Comparison of ENCODE assay signal across 8 cellular contexts in the genomic region with DNA sequence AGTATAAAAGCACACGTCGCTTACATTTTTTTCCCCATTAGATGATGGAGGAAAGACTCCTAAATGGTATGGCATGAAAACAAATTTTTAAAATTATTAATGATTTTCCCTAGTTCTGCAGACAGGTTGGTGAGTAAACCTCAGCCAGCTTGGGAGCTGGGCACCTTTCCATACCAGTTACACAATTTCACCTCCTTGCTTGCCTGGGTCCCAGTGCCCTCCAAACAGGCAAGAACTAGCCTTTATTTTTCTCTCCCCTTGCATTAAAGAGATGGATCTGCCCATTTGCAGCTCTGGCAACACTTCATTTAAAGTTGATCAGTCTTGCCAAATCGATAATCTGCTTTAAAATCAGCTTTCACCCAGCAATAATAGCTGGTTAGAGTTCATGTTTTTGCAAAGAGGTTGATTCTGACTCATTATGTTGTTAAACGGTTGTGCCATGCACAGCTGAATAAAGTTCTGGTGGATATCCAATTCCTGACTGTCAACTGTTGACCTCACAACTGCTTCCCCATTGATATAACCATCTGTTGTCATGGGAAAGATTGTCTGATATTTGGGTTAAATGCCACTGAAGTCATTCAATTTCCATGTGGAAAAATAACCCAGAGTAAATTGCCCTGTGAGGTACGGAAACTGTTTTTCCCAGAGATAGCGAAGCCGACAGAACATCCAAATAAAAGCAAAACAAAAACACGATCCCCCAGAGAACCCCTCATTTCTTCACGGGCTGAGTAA. TPM values are rescaled to one million over a fixed set of nuclear protein-coding genes. Genes with fewer than 3 reads are reported as not detected.
DNase-seq lines count a peak whose midpoint lies in the region; ATAC-seq, FAIRE-seq and TF ChIP-seq lines count a peak whose summit lies in the region.

No MANE protein-coding gene starts in this region.

- POLR2A ChIA-PET in MCF 10A (lab: Yijun Ruan, JAX), result interaction anchor here (0.6 to 6.4 kb wide), 19 partner anchors 10 to 1331 kb away, joined by 3 to 84 read pairs (median 5); partner anchors contain the start of genes AMZ2, BPTF, KPNA2 and WIPI1

- intact Hi-C loops in MCF 10A (cut with micrococcal nuclease), result loop anchor here (2.0 to 10.0 kb wide), 2 partner anchors 24 to 110 kb away; no protein-coding TSS in a partner anchor
- intact Hi-C loops in kidney (cut with DNase I), result no loop called here
- intact Hi-C loops in left colon (cut with DNase I, micrococcal nuclease), result no loop called here

- peak overlapping the region in 1 of 2 donors; percentile 57 for H3K27ac ChIP-seq in kidney (ENCODE audit: low read depth in 2 of 2, low read length in 2 of 2)

- H3K36me3 ChIP-seq in kidney (ENCODE audit: control insufficient read depth in 1 of 2, insufficient read depth in 2 of 2, low read length in 2 of 2), result no peaks in the 10 kb centered on the region

- DNase-seq in GM04503 (ENCODE audit: low read depth), result peak; percentile 82
- DNase-seq in NB4 (ENCODE audit: low read depth), result peak; percentile 54
- DNase-seq in MCF 10A (ENCODE audit: unreplicated experiment), result peak; percentile 82
- DNase-seq in kidney, result no peak
- DNase-seq in stimulated activated naive CD8-positive, alpha-beta T cell treated with anti-CD3 and anti-CD28 coated beads, Interleukin-15, amount 100 ng/mL, for 72 hours, result no peak
- no peak for DNase-seq in left colon

- peaks cover 5% of the 10 kb centered on the region for H3K36me3 Mint-ChIP-seq in MCF 10A (ENCODE audit: insufficient read depth, unreplicated experiment)

- H3K9me3 ChIP-seq in kidney (ENCODE audit: control insufficient read depth in 1 of 2, low read length in 2 of 2), result no peaks in the 10 kb centered on the region

- no peak overlapping the region for H3K9ac ChIP-seq in kidney (ENCODE audit: low read length in 2 of 2)

- peak overlapping the region; percentile 79 for H3K27ac Mint-ChIP-seq in MCF 10A (ENCODE audit: low read depth, unreplicated experiment)
- no peak overlapping the region for H3K27ac Mint-ChIP-seq in stimulated activated naive CD8-positive, alpha-beta T cell treated with anti-CD3 and anti-CD28 coated beads, Interleukin-15, amount 100 ng/mL, for 72 hours

- H3K4me3 ChIP-seq in NB4 (ENCODE audit: low read depth, low read length) (peak overlapping the region; percentile 52), kidney (ENCODE audit: low read length in 2 of 2) (peak overlapping the region; percentile 67 to 78)

- CTCF ChIA-PET in MCF 10A (lab: Yijun Ruan, JAX), result interaction anchor here (0.5 to 1.2 kb wide), 3 partner anchors 16 to 107 kb away, joined by 3 to 4 read pairs (median 3); no protein-coding TSS in a partner anchor

- FAIRE-seq in kidney (lab: Jason Lieb, UNC), result no peak

- peaks cover 26% of the 10 kb centered on the region for H3K4me1 Mint-ChIP-seq in MCF 10A (ENCODE audit: insufficient read depth, unreplicated experiment)
- peaks cover 43% of the 10 kb centered on the region for H3K4me1 Mint-ChIP-seq in stimulated activated naive CD8-positive, alpha-beta T cell treated with anti-CD3 and anti-CD28 coated beads, Interleukin-15, amount 100 ng/mL, for 72 hours

- H3K4me3 Mint-ChIP-seq in MCF 10A (ENCODE audit: unreplicated experiment), result peak overlapping the region; percentile 77
- peak overlapping the region; percentile 84 to 87 for H3K4me3 Mint-ChIP-seq in stimulated activated naive CD8-positive, alpha-beta T cell treated with anti-CD3 and anti-CD28 coated beads, Interleukin-15, amount 100 ng/mL, for 72 hours

- H3K4me1 ChIP-seq in kidney (ENCODE audit: control insufficient read depth in 1 of 2, insufficient read depth in 1 of 2, low read depth in 1 of 2, low read length in 2 of 2), result peaks cover 5 to 6% of the 10 kb centered on the region in 2 donors

- H3K27me3 Mint-ChIP-seq in MCF 10A (ENCODE audit: insufficient read depth, unreplicated experiment), result no peaks in the 10 kb centered on the region
- peaks cover 44% of the 10 kb centered on the region for H3K27me3 Mint-ChIP-seq in stimulated activated naive CD8-positive, alpha-beta T cell treated with anti-CD3 and anti-CD28 coated beads, Interleukin-15, amount 100 ng/mL, for 72 hours

- no peak for TF ChIP-seq POLR2A in NB4 (IDR thresholded peaks at IDR 0.05; ENCODE audit: extremely low read depth, insufficient read length)

- no peak for ATAC-seq in stimulated activated naive CD8-positive, alpha-beta T cell treated with anti-CD3 and anti-CD28 coated beads, Interleukin-15, amount 100 ng/mL, for 72 hours
- no peak for ATAC-seq in GM19328 (IDR thresholded peaks at IDR 0.05; ENCODE audit: unreplicated experiment)
- no peak for ATAC-seq in left colon
- ATAC-seq in HG03432 (IDR thresholded peaks at IDR 0.05; ENCODE audit: unreplicated experiment), result no peak

- TF ChIP-seq CTCF in NB4 (IDR thresholded peaks at IDR 0.05; ENCODE audit: low read depth, low read length) (no peak), MCF 10A (IDR thresholded peaks at IDR 0.05; ENCODE audit: unreplicated experiment) (no peak), kidney (IDR thresholded peaks at IDR 0.05; ENCODE audit: borderline replicate concordance, extremely low read depth, insufficient read depth) (no peak)

- H3K9me3 Mint-ChIP-seq in MCF 10A (ENCODE audit: unreplicated experiment), result no peaks in the 10 kb centered on the region
- no peaks in the 10 kb centered on the region for H3K9me3 Mint-ChIP-seq in stimulated activated naive CD8-positive, alpha-beta T cell treated with anti-CD3 and anti-CD28 coated beads, Interleukin-15, amount 100 ng/mL, for 72 hours

- TSS peak; percentile 41 for BruUV-seq in MCF 10A (replicated peaks; lab: Mats Ljungman, UMichigan)

RNA-seq across cellular contexts. Expression of gene C17orf58, which starts 1.3 kb away (rescaled TPM):
- total RNA-seq in MCF 10A (2022) (9.5 and 12.9 TPM in 2 replicates), kidney (11.1 TPM), left colon (10 to 100 TPM in 1 of 2 donors, 1 to 10 TPM in 1; 9.8 to 10.6 TPM)
- polyA plus RNA-seq in kidney (ENCODE audit: insufficient read depth, low read depth, low replicate concordance), result 10.0 TPM

RNA-seq across cellular contexts. Expression of gene KPNA2, which starts 40.5 kb away (rescaled TPM):
- total RNA-seq in MCF 10A (2022), result 120 and 132 TPM in 2 replicates
- total RNA-seq in kidney, result 27.4 TPM
- polyA plus RNA-seq in kidney (ENCODE audit: insufficient read depth, low read depth, low replicate concordance), result 23.3 TPM
- 10 to 100 TPM; 23.6 to 41.9 TPM for total RNA-seq in left colon

Comparison
In these comparisons a context has a peak if more than half of its experiments do, and no peak if none do; other contexts are left out.
1. DNase-seq: peak in GM04503 (single experiment), NB4 (single experiment) and MCF 10A (single experiment); none in kidney (single experiment), stimulated activated naive CD8-positive, alpha-beta T cell treated with anti-CD3 and anti-CD28 coated beads, Interleukin-15, amount 100 ng/mL, for 72 hours (0 of 2) and left colon (0 of 2).